ENCODE assay signal across 20 cellular contexts in genomic region chr9:81150016-81150625, GRCh38.
DNase-seq lines count a peak whose midpoint lies in the region; FAIRE-seq and TF ChIP-seq lines count a peak whose summit lies in the region.
"Had no signal": no experiment of that assay in that cellular context is flagged by ENCODE, and none has a peak within 500 bp of the region (broad histone marks: within the 10 kb centered on the region; RNA-seq: fewer than 3 reads in every experiment).

No MANE protein-coding gene starts in this region.

- TF ChIP-seq EP300 in tibial nerve (IDR thresholded peaks at IDR 0.05), result no peak

- POLR2A ChIA-PET in RWPE1 (lab: Yijun Ruan, JAX; ENCODE audit: low non-redundant PET), result no interaction called here

- no peak for FAIRE-seq in GM12891 (lab: Jason Lieb, UNC)
- FAIRE-seq: HTR-8/SVneo had no signal

- no peaks in the 10 kb centered on the region for H3K4me1 ChIP-seq in tibial nerve
- H3K4me1 ChIP-seq: body of pancreas, right atrium auricular region, upper lobe of right lung had no signal

- CTCF ChIA-PET in RWPE1 (lab: Yijun Ruan, JAX), result interaction anchor here (0.6 to 1.1 kb wide), 3 partner anchors 16 to 123 kb away, joined by 3 read pairs; no protein-coding TSS in a partner anchor

- H3K9me3 ChIP-seq in tibial nerve, result peaks cover 0 to 11% (median 5%) of the 10 kb centered on the region in 4 donors
- H3K9me3 ChIP-seq: body of pancreas, upper lobe of right lung had no signal

- no peaks in the 10 kb centered on the region for H3K27me3 ChIP-seq in tibial nerve
- H3K27me3 ChIP-seq: body of pancreas, right atrium auricular region, upper lobe of right lung had no signal

- TF ChIP-seq POLR2A in tibial nerve (IDR thresholded peaks at IDR 0.05) (no peak), GM12891 (IDR thresholded peaks at IDR 0.05; ENCODE audit: low read depth, low read length) (no peak)

- 38 to 49% methylated on average over 2 of the region's 2 CpGs for WGBS in tibial nerve, 2 donors

- H3K27ac ChIP-seq in RWPE1, result no peak overlapping the region
- no peak overlapping the region for H3K27ac ChIP-seq in tibial nerve
- H3K27ac ChIP-seq: A549, body of pancreas, right atrium auricular region, SK-N-MC, upper lobe of right lung had no signal

- no peaks in the 10 kb centered on the region for H3K36me3 ChIP-seq in tibial nerve
- H3K36me3 ChIP-seq: right atrium auricular region, upper lobe of right lung had no signal

- no peak overlapping the region for H3K4me3 ChIP-seq in tibial nerve
- H3K4me3 ChIP-seq: A549, body of pancreas, right atrium auricular region, SK-N-MC, upper lobe of right lung had no signal

- TF ChIP-seq CTCF in RWPE1 (conservative IDR thresholded peaks at IDR 0.05; ENCODE audit: low read depth) (no peak), tibial nerve (IDR thresholded peaks at IDR 0.05) (no peak)

- DNase-seq in DMS153 (lab: John Stamatoyannopoulos, UW) (peak; percentile 83), NCI-H1092 treated with DMSO at 0.1 percent for 48 hours (lab: John Stamatoyannopoulos, UW) (peak; percentile 75), NCI-H446 treated with DMSO at 0.1 percent for 48 hours (lab: John Stamatoyannopoulos, UW) (peak; percentile 59), astrocyte of the hippocampus (ENCODE audit: low read depth, low spot score) (peak; percentile 57), RWPE1 (ENCODE audit: low spot score) (no peak), SW 1271 (lab: John Stamatoyannopoulos, UW) (no peak), tibial nerve (ENCODE audit: low spot score in 2 of 2) (no peak), GM12891 (ENCODE audit: insufficient read length, low spot score) (no peak)
- DNase-seq: activated CD4-positive, alpha-beta T cell treated with anti-CD3 and anti-CD28 coated beads for 48 hours; activated naive CD4-positive, alpha-beta T cell treated with anti-CD3 and anti-CD28 coated beads for 36 hours; body of pancreas; CD4-positive, CD25-positive, alpha-beta regulatory T cell; erythroblast; left ventricle myocardium superior; occipital lobe; upper lobe of right lung had no signal

TF ChIP-seq in GM12891, 5 proteins besides CTCF, POLR2A, EP300 and RAD21:
- no peak for TF ChIP-seq PAX5 (IDR thresholded peaks at IDR 0.05; ENCODE audit: insufficient read depth, low read length, severe bottlenecking)
- no peak for TF ChIP-seq POLR2AphosphoS5 (IDR thresholded peaks at IDR 0.05; ENCODE audit: low read depth, low read length)
- TF ChIP-seq TAF1 (IDR thresholded peaks at IDR 0.05; ENCODE audit: low read depth, low read length), result no peak
- no peak for TF ChIP-seq POU2F2 (IDR thresholded peaks at IDR 0.05; ENCODE audit: low read depth, low read length)
- no peak for TF ChIP-seq SPI1 (IDR thresholded peaks at IDR 0.05; ENCODE audit: low read depth, low read length)

Comparison
In these comparisons a context has a peak if more than half of its experiments do, and no peak if none do; other contexts are left out.
1. DNase-seq: peak in DMS153 (single experiment), NCI-H1092 treated with DMSO at 0.1 percent for 48 hours (single experiment), NCI-H446 treated with DMSO at 0.1 percent for 48 hours (single experiment) and astrocyte of the hippocampus (single experiment); none in RWPE1 (single experiment), SW 1271 (0 of 2), tibial nerve (0 of 2) and GM12891 (single experiment).